In genomic region chr11:6481924-6482275, GRCh38 we compare ENCODE assay signal across 8 cellular contexts. TPM values are rescaled to one million over a fixed set of nuclear protein-coding genes. Genes with fewer than 3 reads are reported as not detected.
DNase-seq lines count a peak whose midpoint lies in the region; ATAC-seq and TF ChIP-seq lines count a peak whose summit lies in the region.

No MANE protein-coding gene starts in this region.

- H3K27me3 Mint-ChIP-seq in activated T-cell treated with anti-CD3 and anti-CD28 coated beads, Interleukin-2, amount 50 U/mL, for 4 hours (ENCODE audit: low read depth): no peaks in the 10 kb centered on the region
- H3K27me3 Mint-ChIP-seq in progenitor cell of endocrine pancreas: no peaks in the 10 kb centered on the region

- peaks cover 14% of the 10 kb centered on the region for H3K4me1 ChIP-seq in fibroblast of lung (ENCODE audit: control insufficient read depth, extremely low read depth, insufficient read depth, low read length)

- H3K27ac Mint-ChIP-seq in progenitor cell of endocrine pancreas: peak overlapping the region; percentile 98

- DNase-seq in activated T-cell treated with anti-CD3 and anti-CD28 coated beads, Interleukin-2, amount 50 U/mL, for 4 hours: no peak
- DNase-seq in activated T-cell treated with anti-CD3 and anti-CD28 coated beads, Interleukin-2, amount 50 U/mL, for 48 hours: no peak
- DNase-seq in SK-N-MC (ENCODE audit: low read depth, low spot score): no peak
- no peak for DNase-seq in fibroblast of lung (ENCODE audit: low read depth in 2 of 2)
- no peak for DNase-seq in progenitor cell of endocrine pancreas (ENCODE audit: low spot score, unreplicated experiment)
- DNase-seq in RPMI8226: no peak
- DNase-seq in SHP77 (lab: John Stamatoyannopoulos, UW): no peak

- peaks cover 31% of the 10 kb centered on the region for H3K4me1 Mint-ChIP-seq in activated T-cell treated with anti-CD3 and anti-CD28 coated beads, Interleukin-2, amount 50 U/mL, for 4 hours (ENCODE audit: low read depth)
- H3K4me1 Mint-ChIP-seq in progenitor cell of endocrine pancreas (ENCODE audit: low read depth): peaks cover 19% of the 10 kb centered on the region

- no peaks in the 10 kb centered on the region for H3K9me3 Mint-ChIP-seq in activated T-cell treated with anti-CD3 and anti-CD28 coated beads, Interleukin-2, amount 50 U/mL, for 4 hours
- H3K9me3 Mint-ChIP-seq in progenitor cell of endocrine pancreas (ENCODE audit: low read depth): no peaks in the 10 kb centered on the region

- H3K4me2 ChIP-seq in fibroblast of lung (ENCODE audit: extremely low read depth, insufficient read depth, low read length): peak overlapping the region; percentile 98

- H3K36me3 ChIP-seq in SK-N-MC (ENCODE audit: insufficient read depth, low read length) (peaks cover 78% of the 10 kb centered on the region), fibroblast of lung (ENCODE audit: control insufficient read depth, insufficient read depth, low read length) (peaks cover 20% of the 10 kb centered on the region)

- no peaks in the 10 kb centered on the region for H3K27me3 ChIP-seq in fibroblast of lung (ENCODE audit: control insufficient read depth, insufficient read depth, low read length)

- H2AFZ ChIP-seq in fibroblast of lung (ENCODE audit: low read length): peak overlapping the region; percentile 54

- peak overlapping the region; percentile 98 for H3K4me3 ChIP-seq in SK-N-MC
- peak overlapping the region; percentile 71 to 89 (median 86) for H3K4me3 ChIP-seq in fibroblast of lung (replicated peaks in 1 of 4; ENCODE audit: control extremely low read depth in 1 of 4, insufficient read depth in 1 of 4, low read depth in 3 of 4, low read length in 4 of 4)

- TF ChIP-seq CTCF in fibroblast of lung (conservative IDR thresholded peaks at IDR 0.05 in 1 of 2, IDR thresholded peaks at IDR 0.05 in 1 of 2; ENCODE audit: low read depth in 1 of 2, low read length in 2 of 2) (no peak), progenitor cell of endocrine pancreas (IDR thresholded peaks at IDR 0.05; ENCODE audit: unreplicated experiment) (no peak)

- H3K9ac ChIP-seq in SK-N-MC (ENCODE audit: insufficient read length) (peak overlapping the region; percentile 87), fibroblast of lung (ENCODE audit: insufficient read depth, low read length) (peak overlapping the region; percentile 94)

- peaks cover 44% of the 10 kb centered on the region for H3K79me2 ChIP-seq in fibroblast of lung (ENCODE audit: control insufficient read depth, insufficient read depth, low read length)

- ATAC-seq in activated T-cell treated with anti-CD3 and anti-CD28 coated beads, Interleukin-2, amount 50 U/mL, for 4 hours: peak in 1 of 2 donors; percentile 4
- ATAC-seq in HG02678 (IDR thresholded peaks at IDR 0.05; ENCODE audit: unreplicated experiment): no peak

- H3K9me3 ChIP-seq in SK-N-MC (ENCODE audit: low read depth, low read length) (no peaks in the 10 kb centered on the region), fibroblast of lung (ENCODE audit: control insufficient read depth, insufficient read depth, low read depth, low read length) (no peaks in the 10 kb centered on the region)

- peak overlapping the region; percentile 89 for H3K27ac ChIP-seq in SK-N-MC
- peak overlapping the region; percentile 99 for H3K27ac ChIP-seq in fibroblast of lung (ENCODE audit: insufficient read depth, low read length)

- H3K36me3 Mint-ChIP-seq in activated T-cell treated with anti-CD3 and anti-CD28 coated beads, Interleukin-2, amount 50 U/mL, for 4 hours (ENCODE audit: insufficient read depth): peaks cover 22% of the 10 kb centered on the region
- H3K36me3 Mint-ChIP-seq in progenitor cell of endocrine pancreas (ENCODE audit: insufficient read depth): peaks cover 18% of the 10 kb centered on the region

- peak overlapping the region; percentile 86 for H3K4me3 Mint-ChIP-seq in activated T-cell treated with anti-CD3 and anti-CD28 coated beads, Interleukin-2, amount 50 U/mL, for 4 hours
- H3K4me3 Mint-ChIP-seq in progenitor cell of endocrine pancreas (ENCODE audit: low read depth): peak overlapping the region; percentile 97

- H4K20me1 ChIP-seq in fibroblast of lung (ENCODE audit: control insufficient read depth, extremely low read depth, insufficient read depth, low read length): no peaks in the 10 kb centered on the region

RNA-seq across cellular contexts. Expression of gene TIMM10B, which starts 0.6 kb away (rescaled TPM):
- total RNA-seq in activated T-cell treated with anti-CD3 and anti-CD28 coated beads, Interleukin-2, amount 50 U/mL, for 4 hours: 10 to 100 TPM; 45.4 to 48.5 (median 48.1) TPM
- 38.5 and 47.4 TPM in 2 replicates for total RNA-seq in fibroblast of lung
- polyA plus RNA-seq in fibroblast of lung: 33.6 and 40.9 TPM in 2 replicates
- 27.9 and 31.7 TPM in 2 replicates for polyA plus RNA-seq in fibroblast of lung (2012)
- 12.6 and 13.8 TPM in 2 replicates for polyA minus RNA-seq in fibroblast of lung (ENCODE audit: low replicate concordance)
- total RNA-seq in progenitor cell of endocrine pancreas: 34.2 and 37.5 TPM in 2 replicates

RNA-seq across cellular contexts. Expression of gene ARFIP2, which starts 0.8 kb away (rescaled TPM):
- 10 to 100 TPM; 55.4 to 59.6 (median 56.5) TPM for total RNA-seq in activated T-cell treated with anti-CD3 and anti-CD28 coated beads, Interleukin-2, amount 50 U/mL, for 4 hours
- 34.9 and 47.6 TPM in 2 replicates for total RNA-seq in fibroblast of lung
- polyA plus RNA-seq in fibroblast of lung: 72.4 and 75.5 TPM in 2 replicates
- polyA plus RNA-seq in fibroblast of lung (2012): 55.4 and 57.7 TPM in 2 replicates
- polyA minus RNA-seq in fibroblast of lung (ENCODE audit: low replicate concordance): 50.1 and 54.9 TPM in 2 replicates
- total RNA-seq in progenitor cell of endocrine pancreas: 77.0 and 78.1 TPM in 2 replicates

RNA-seq across cellular contexts. Expression of gene TRIM3, which starts 8.2 kb away (rescaled TPM):
- total RNA-seq in activated T-cell treated with anti-CD3 and anti-CD28 coated beads, Interleukin-2, amount 50 U/mL, for 4 hours: 1 to 10 TPM; 3.2 to 4.3 (median 3.6) TPM
- total RNA-seq in fibroblast of lung (24.1 and 29.7 TPM in 2 replicates), progenitor cell of endocrine pancreas (18.5 and 22.6 TPM in 2 replicates)
- polyA plus RNA-seq in fibroblast of lung: 11.4 and 11.8 TPM in 2 replicates
- 11.9 and 14.3 TPM in 2 replicates for polyA plus RNA-seq in fibroblast of lung (2012)
- 18.2 and 25.5 TPM in 2 replicates for polyA minus RNA-seq in fibroblast of lung (ENCODE audit: low replicate concordance)

RNA-seq across cellular contexts. Expression of gene DNHD1, which starts 15.2 kb away (rescaled TPM):
- 1 to 10 TPM; 6.0 to 6.7 (median 6.1) TPM for total RNA-seq in activated T-cell treated with anti-CD3 and anti-CD28 coated beads, Interleukin-2, amount 50 U/mL, for 4 hours
- 7.2 and 14.7 TPM in 2 replicates for total RNA-seq in fibroblast of lung
- polyA plus RNA-seq in fibroblast of lung: 2.2 and 2.6 TPM in 2 replicates
- polyA plus RNA-seq in fibroblast of lung (2012): 2.0 and 2.2 TPM in 2 replicates
- 23.3 and 25.6 TPM in 2 replicates for polyA minus RNA-seq in fibroblast of lung (ENCODE audit: low replicate concordance)
- 7.0 and 7.7 TPM in 2 replicates for total RNA-seq in progenitor cell of endocrine pancreas

RNA-seq across cellular contexts. Expression of gene HPX, which starts 41.1 kb away (rescaled TPM):
- 1 to 10 TPM in 1 of 3 donors, under 1 TPM in 2; 0.71 to 2.0 (median 0.96) TPM for total RNA-seq in activated T-cell treated with anti-CD3 and anti-CD28 coated beads, Interleukin-2, amount 50 U/mL, for 4 hours
- total RNA-seq in fibroblast of lung (0.26 and 0.83 TPM in 2 replicates), progenitor cell of endocrine pancreas (2.5 and 6.1 TPM in 2 replicates)
- polyA plus RNA-seq in fibroblast of lung: 0.18 and 0.28 TPM in 2 replicates
- 0.17 and 0.22 TPM in 2 replicates for polyA plus RNA-seq in fibroblast of lung (2012)
- not detected in 2 replicates for polyA minus RNA-seq in fibroblast of lung (ENCODE audit: low replicate concordance)
